ENCODE assay signal across 26 cellular contexts in the genomic region with DNA sequence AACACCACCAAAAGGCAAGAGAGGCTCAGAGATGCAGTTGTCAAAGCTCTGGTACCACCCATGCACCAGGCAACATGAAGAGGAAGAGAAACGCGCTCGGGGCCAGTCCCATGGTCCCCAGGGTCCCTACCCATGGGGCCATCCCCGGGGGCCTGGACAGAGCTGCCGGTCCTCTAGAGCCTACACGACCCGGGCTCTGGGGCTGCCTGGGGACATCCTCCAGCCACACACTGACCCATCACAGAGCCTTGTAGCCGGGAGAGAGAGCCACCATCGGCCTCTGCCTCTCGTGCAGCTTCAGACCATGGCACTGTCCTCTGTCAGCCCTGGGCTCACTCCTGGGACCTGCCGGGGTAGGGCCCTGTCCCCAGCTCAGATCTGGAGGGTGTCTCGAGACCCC. TPM values are rescaled to one million over a fixed set of nuclear protein-coding genes. Genes with fewer than 3 reads are reported as not detected.
DNase-seq lines count a peak whose midpoint lies in the region; ATAC-seq and TF ChIP-seq lines count a peak whose summit lies in the region.
"Had no signal": no experiment of that assay in that cellular context is flagged by ENCODE, and none has a peak within 500 bp of the region (broad histone marks: within the 10 kb centered on the region; RNA-seq: fewer than 3 reads in every experiment).

No MANE protein-coding gene starts in this region.

- H3K4me1 ChIP-seq in BLaER1 treated with 17β-estradiol and CSF1 and Interleukin-3, amounts not matched to agents 10 nM and 100 nM: peaks cover 43 to 68% (median 56%) of the 10 kb centered on the region in 10 experiments
- no peaks in the 10 kb centered on the region for H3K4me1 ChIP-seq in osteoblast (ENCODE audit: insufficient read depth, low read length)

- no peaks in the 10 kb centered on the region for H3K27me3 Mint-ChIP-seq in brain
- H3K27me3 Mint-ChIP-seq: activated naive CD4-positive, alpha-beta T cell treated with anti-CD3 and anti-CD28 coated beads, Interleukin-2, amount 50 U/mL, for 24 hours; CD4-positive, CD25-positive, alpha-beta regulatory T cell; effector memory CD8-positive, alpha-beta T cell had no signal

- ATAC-seq in HG02610 (IDR thresholded peaks at IDR 0.05; ENCODE audit: unreplicated experiment): peak; percentile 43
- ATAC-seq: effector memory CD8-positive, alpha-beta T cell; K562; Panc1; upper lobe of right lung had no signal

- H3K9me3 Mint-ChIP-seq in brain: peaks cover 14 to 32% (median 27%) of the 10 kb centered on the region in 5 experiments

- H3K27ac Mint-ChIP-seq in brain: peak overlapping the region in 4 of 5 experiments; percentile 48 to 90 (median 72)
- H3K27ac Mint-ChIP-seq: activated naive CD4-positive, alpha-beta T cell treated with anti-CD3 and anti-CD28 coated beads, Interleukin-2, amount 50 U/mL, for 24 hours; activated T-helper 1 cell treated with anti-CD3 and anti-CD28 coated beads, Interleukin-12 subunit alpha, Interleukin-12 subunit beta, Interleukin-2, Interleukin-4 antibody, amounts not matched to agents 30 ng/mL and 10 ng/mL and 1 ng/mL, durations not matched to agents 14 hours and 24 hours and 36 hours; CD4-positive, CD25-positive, alpha-beta regulatory T cell; effector memory CD8-positive, alpha-beta T cell had no signal

- H3K79me2 ChIP-seq in osteoblast (ENCODE audit: insufficient read depth, low read length): peaks cover 94% of the 10 kb centered on the region

- peaks cover 0 to 7% (median 0%) of the 10 kb centered on the region in 11 experiments; a peak in 1 of 22 replicates for H3K36me3 ChIP-seq in BLaER1 treated with 17β-estradiol and CSF1 and Interleukin-3, amounts not matched to agents 10 nM and 100 nM
- no peaks in the 10 kb centered on the region for H3K36me3 ChIP-seq in osteoblast (ENCODE audit: insufficient read depth, low read length)
- H3K36me3 ChIP-seq: heart right ventricle, MG63, neutrophil, SJCRH30, upper lobe of right lung had no signal

- no peak overlapping the region for H3K4me3 ChIP-seq in BLaER1 treated with 17β-estradiol and CSF1 and Interleukin-3, amounts not matched to agents 10 nM and 100 nM
- H3K4me3 ChIP-seq in osteoblast (ENCODE audit: insufficient read depth, low read length): no peak overlapping the region
- H3K4me3 ChIP-seq: coronary artery, heart right ventricle, K562, MG63, SJCRH30, upper lobe of right lung had no signal

- H3K27me3 ChIP-seq in BLaER1 treated with 17β-estradiol and CSF1 and Interleukin-3, amounts not matched to agents 10 nM and 100 nM: no peaks in the 10 kb centered on the region
- H3K27me3 ChIP-seq in osteoblast (ENCODE audit: insufficient read depth, low read length): no peaks in the 10 kb centered on the region
- H3K27me3 ChIP-seq: heart right ventricle, MG63, neutrophil, SJCRH30, upper lobe of right lung had no signal

- no peak overlapping the region for H2AFZ ChIP-seq in osteoblast (ENCODE audit: low read length)

- H3K27ac ChIP-seq in BLaER1 treated with 17β-estradiol and CSF1 and Interleukin-3, amounts not matched to agents 10 nM and 100 nM: 0 out of 22 replicates have a peak overlapping the region, but pooled peaks of 1 of the 11 experiments have one; percentile 3
- H3K27ac ChIP-seq in osteoblast (ENCODE audit: low read depth, low read length): no peak overlapping the region
- H3K27ac ChIP-seq: coronary artery, heart right ventricle, neutrophil, SJCRH30, upper lobe of right lung had no signal

- peaks cover 49% of the 10 kb centered on the region for H3K4me1 Mint-ChIP-seq in brain
- H3K4me1 Mint-ChIP-seq: activated naive CD4-positive, alpha-beta T cell treated with anti-CD3 and anti-CD28 coated beads, Interleukin-2, amount 50 U/mL, for 24 hours had no signal

- H4K20me1 ChIP-seq in BLaER1 treated with 17β-estradiol and CSF1 and Interleukin-3, amounts not matched to agents 10 nM and 100 nM: peaks cover 55 to 71% (median 61%) of the 10 kb centered on the region in 11 experiments; a peak in 21 of 22 replicates
- H4K20me1 ChIP-seq in osteoblast (ENCODE audit: insufficient read depth, low read length): peaks cover 73% of the 10 kb centered on the region

- no peak overlapping the region for H3K4me3 Mint-ChIP-seq in brain
- H3K4me3 Mint-ChIP-seq: activated naive CD4-positive, alpha-beta T cell treated with anti-CD3 and anti-CD28 coated beads, Interleukin-2, amount 50 U/mL, for 24 hours; activated T-helper 1 cell treated with anti-CD3 and anti-CD28 coated beads, Interleukin-12 subunit alpha, Interleukin-12 subunit beta, Interleukin-2, Interleukin-4 antibody, amounts not matched to agents 30 ng/mL and 10 ng/mL and 1 ng/mL, durations not matched to agents 14 hours and 24 hours and 36 hours; CD4-positive, CD25-positive, alpha-beta regulatory T cell; effector memory CD8-positive, alpha-beta T cell had no signal

- TF ChIP-seq CTCF in brain (conservative IDR thresholded peaks at IDR 0.05): no peak
- TF ChIP-seq CTCF in osteoblast (IDR thresholded peaks at IDR 0.05; ENCODE audit: extremely low read depth, low read depth, low read length): no peak

- H3K9me3 ChIP-seq in BLaER1 treated with 17β-estradiol and CSF1 and Interleukin-3, amounts not matched to agents 10 nM and 100 nM (replicated peaks in 1 of 11): peaks cover 14 to 28% (median 21%) of the 10 kb centered on the region in 11 experiments
- no peaks in the 10 kb centered on the region for H3K9me3 ChIP-seq in osteoblast (ENCODE audit: low read depth, low read length)
- H3K9me3 ChIP-seq: neutrophil had no signal

- peak overlapping the region; percentile 27 to 96 (median 84) for H3K4me2 ChIP-seq in BLaER1 treated with 17β-estradiol and CSF1 and Interleukin-3, amounts not matched to agents 10 nM and 100 nM
- H3K4me2 ChIP-seq in osteoblast (ENCODE audit: insufficient read depth, low read length): no peak overlapping the region

- H3K36me3 Mint-ChIP-seq in brain: peaks cover 36% of the 10 kb centered on the region
- H3K36me3 Mint-ChIP-seq: CD4-positive, CD25-positive, alpha-beta regulatory T cell had no signal

- H3K9ac ChIP-seq in BLaER1 treated with 17β-estradiol and CSF1 and Interleukin-3, amounts not matched to agents 10 nM and 100 nM: peak overlapping the region in 2 of 11 experiments; percentile 8 to 9; a peak in 1 of 22 replicates

- DNase-seq in osteoblast (ENCODE audit: insufficient read length, low spot score, missing footprints) (peak; percentile 56), dedifferentiated amniotic fluid mesenchymal stem cell (ENCODE audit: extremely low spot score) (no peak), cerebellar cortex (ENCODE audit: low spot score) (no peak)
- no peak for DNase-seq in stimulated activated CD4-positive, alpha-beta T cell treated with anti-CD3 and anti-CD28 coated beads, Interleukin-12 subunit alpha, Interleukin-12 subunit beta, amount 100 ng/mL, for 4 hours
- no peak for DNase-seq in activated effector memory CD4-positive, alpha-beta T cell treated with Interleukin-2 at 50 U/mL for 16 hours
- DNase-seq: activated CD4-positive, alpha-beta T cell treated with anti-CD3 and anti-CD28 coated beads, Interleukin-2, amount 50 U/mL, for 48 hours; activated CD8-positive, alpha-beta memory T cell treated with anti-CD3 and anti-CD28 coated beads, Interleukin-2, amount 50 U/mL, for 4 hours; amygdala; CD4-positive, CD25-positive, alpha-beta regulatory T cell; effector memory CD8-positive, alpha-beta T cell; heart right ventricle; MG63; NCI-H2029 treated with DMSO at 0.1 percent for 48 hours; SJCRH30; small intestine; stimulated activated CD4-positive, alpha-beta T cell treated with anti-CD3 and anti-CD28 coated beads, Interleukin-2, amount 100 ng/mL, for 24 hours; upper lobe of right lung had no signal

RNA-seq across cellular contexts. Expression of a gene that starts 23.7 kb away (rescaled TPM):
- 80.6 TPM for polyA plus RNA-seq in brain (ENCODE audit: insufficient read depth, low read depth, low replicate concordance)
- total RNA-seq in osteoblast: 8.0 and 8.8 TPM in 2 replicates

RNA-seq across cellular contexts. Expression of a gene that starts 56.9 kb away (rescaled TPM):
- 49.4 TPM for polyA plus RNA-seq in brain (ENCODE audit: insufficient read depth, low read depth, low replicate concordance)
- 23.0 and 26.1 TPM in 2 replicates for total RNA-seq in osteoblast
